In genomic region chr10:101046332-101047238, GRCh38 we compare ENCODE assay signal across 1 cellular context.
A peak's percentile ranks its signal among the peaks of the same experiment; 100 is the strongest.
TF ChIP-seq lines count a peak whose summit lies in the region.

No MANE protein-coding gene starts in this region.

TF ChIP-seq in HepG2, 621 proteins besides CTCF, POLR2A, EP300 and RAD21 (continues in another document):
- TF ChIP-seq ZFYVE20 (CRISPR knock-in tag; IDR thresholded peaks at IDR 0.05; ENCODE audit: borderline replicate concordance, low read depth) = no peak
- TF ChIP-seq ARHGAP35 (CRISPR knock-in tag; IDR thresholded peaks at IDR 0.05; ENCODE audit: borderline replicate concordance) = no peak
- TF ChIP-seq NR2C2 (CRISPR knock-in tag; IDR thresholded peaks at IDR 0.05; ENCODE audit: borderline replicate concordance) = no peak
- TF ChIP-seq FOXO1 (CRISPR knock-in tag; IDR thresholded peaks at IDR 0.05) = no peak
- peak; percentile 34; the same call in 1 of the 2 replicates for TF ChIP-seq KDM2A (CRISPR knock-in tag; IDR thresholded peaks at IDR 0.05; ENCODE audit: borderline replicate concordance, low read depth)
- TF ChIP-seq, protein P1, sequence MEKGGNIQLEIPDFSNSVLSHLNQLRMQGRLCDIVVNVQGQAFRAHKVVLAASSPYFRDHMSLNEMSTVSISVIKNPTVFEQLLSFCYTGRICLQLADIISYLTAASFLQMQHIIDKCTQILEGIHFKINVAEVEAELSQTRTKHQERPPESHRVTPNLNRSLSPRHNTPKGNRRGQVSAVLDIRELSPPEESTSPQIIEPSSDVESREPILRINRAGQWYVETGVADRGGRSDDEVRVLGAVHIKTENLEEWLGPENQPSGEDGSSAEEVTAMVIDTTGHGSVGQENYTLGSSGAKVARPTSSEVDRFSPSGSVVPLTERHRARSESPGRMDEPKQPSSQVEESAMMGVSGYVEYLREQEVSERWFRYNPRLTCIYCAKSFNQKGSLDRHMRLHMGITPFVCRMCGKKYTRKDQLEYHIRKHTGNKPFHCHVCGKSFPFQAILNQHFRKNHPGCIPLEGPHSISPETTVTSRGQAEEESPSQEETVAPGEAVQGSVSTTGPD (CRISPR knock-in tag; IDR thresholded peaks at IDR 0.05) = no peak
- TF ChIP-seq IRF1 (CRISPR knock-in tag; IDR thresholded peaks at IDR 0.05; ENCODE audit: low read depth) = no peak
- no peak for TF ChIP-seq ZFP36L1 (CRISPR knock-in tag; IDR thresholded peaks at IDR 0.05)
- no peak for TF ChIP-seq CHCHD3 (CRISPR knock-in tag; IDR thresholded peaks at IDR 0.05)
- no peak for TF ChIP-seq ZNF691 (CRISPR knock-in tag; IDR thresholded peaks at IDR 0.05; ENCODE audit: borderline replicate concordance, low read depth)
- TF ChIP-seq KMT2A (CRISPR knock-in tag; IDR thresholded peaks at IDR 0.05) = no peak
- TF ChIP-seq ZNF432 (CRISPR knock-in tag; IDR thresholded peaks at IDR 0.05; ENCODE audit: borderline replicate concordance) = no peak
- TF ChIP-seq ZNF687 (CRISPR knock-in tag; IDR thresholded peaks at IDR 0.05) = peak; percentile 50
- no peak for TF ChIP-seq SOX5 (CRISPR knock-in tag; IDR thresholded peaks at IDR 0.05; ENCODE audit: borderline replicate concordance)
- TF ChIP-seq FOXA3 (CRISPR knock-in tag; IDR thresholded peaks at IDR 0.05) = peak; percentile 47
- TF ChIP-seq RXRA (CRISPR knock-in tag; IDR thresholded peaks at IDR 0.05) = 0 out of 2 replicates have a peak, but pooled peaks have one; percentile 14
- 0 out of 2 replicates have a peak, but pooled peaks have one; percentile 7 for TF ChIP-seq ARID5B (CRISPR knock-in tag; IDR thresholded peaks at IDR 0.05)
- no peak for TF ChIP-seq POGZ (CRISPR knock-in tag; IDR thresholded peaks at IDR 0.05)
- TF ChIP-seq RARA (CRISPR knock-in tag; IDR thresholded peaks at IDR 0.05) = peak; percentile 11; the same call in 1 of the 2 replicates
- no peak for TF ChIP-seq SOX13 (IDR thresholded peaks at IDR 0.05)
- peak in 1 of 2 experiments; percentile 12; a peak in 1 of 4 replicates for TF ChIP-seq SOX13 (CRISPR knock-in tag; conservative IDR thresholded peaks at IDR 0.05 in 1 of 2, IDR thresholded peaks at IDR 0.05 in 1 of 2)
- no peak for TF ChIP-seq PRDM15 (CRISPR knock-in tag; IDR thresholded peaks at IDR 0.05)
- TF ChIP-seq ZNF777 (CRISPR knock-in tag; IDR thresholded peaks at IDR 0.05) = no peak
- no peak for TF ChIP-seq TBX3 (IDR thresholded peaks at IDR 0.05; ENCODE audit: borderline replicate concordance)
- TF ChIP-seq ZSCAN25 (CRISPR knock-in tag; IDR thresholded peaks at IDR 0.05) = 0 out of 2 replicates have a peak, but pooled peaks have one; percentile 31
- no peak for TF ChIP-seq CHD4 (IDR thresholded peaks at IDR 0.05; ENCODE audit: borderline replicate concordance, low read length)
- TF ChIP-seq, protein P2, sequence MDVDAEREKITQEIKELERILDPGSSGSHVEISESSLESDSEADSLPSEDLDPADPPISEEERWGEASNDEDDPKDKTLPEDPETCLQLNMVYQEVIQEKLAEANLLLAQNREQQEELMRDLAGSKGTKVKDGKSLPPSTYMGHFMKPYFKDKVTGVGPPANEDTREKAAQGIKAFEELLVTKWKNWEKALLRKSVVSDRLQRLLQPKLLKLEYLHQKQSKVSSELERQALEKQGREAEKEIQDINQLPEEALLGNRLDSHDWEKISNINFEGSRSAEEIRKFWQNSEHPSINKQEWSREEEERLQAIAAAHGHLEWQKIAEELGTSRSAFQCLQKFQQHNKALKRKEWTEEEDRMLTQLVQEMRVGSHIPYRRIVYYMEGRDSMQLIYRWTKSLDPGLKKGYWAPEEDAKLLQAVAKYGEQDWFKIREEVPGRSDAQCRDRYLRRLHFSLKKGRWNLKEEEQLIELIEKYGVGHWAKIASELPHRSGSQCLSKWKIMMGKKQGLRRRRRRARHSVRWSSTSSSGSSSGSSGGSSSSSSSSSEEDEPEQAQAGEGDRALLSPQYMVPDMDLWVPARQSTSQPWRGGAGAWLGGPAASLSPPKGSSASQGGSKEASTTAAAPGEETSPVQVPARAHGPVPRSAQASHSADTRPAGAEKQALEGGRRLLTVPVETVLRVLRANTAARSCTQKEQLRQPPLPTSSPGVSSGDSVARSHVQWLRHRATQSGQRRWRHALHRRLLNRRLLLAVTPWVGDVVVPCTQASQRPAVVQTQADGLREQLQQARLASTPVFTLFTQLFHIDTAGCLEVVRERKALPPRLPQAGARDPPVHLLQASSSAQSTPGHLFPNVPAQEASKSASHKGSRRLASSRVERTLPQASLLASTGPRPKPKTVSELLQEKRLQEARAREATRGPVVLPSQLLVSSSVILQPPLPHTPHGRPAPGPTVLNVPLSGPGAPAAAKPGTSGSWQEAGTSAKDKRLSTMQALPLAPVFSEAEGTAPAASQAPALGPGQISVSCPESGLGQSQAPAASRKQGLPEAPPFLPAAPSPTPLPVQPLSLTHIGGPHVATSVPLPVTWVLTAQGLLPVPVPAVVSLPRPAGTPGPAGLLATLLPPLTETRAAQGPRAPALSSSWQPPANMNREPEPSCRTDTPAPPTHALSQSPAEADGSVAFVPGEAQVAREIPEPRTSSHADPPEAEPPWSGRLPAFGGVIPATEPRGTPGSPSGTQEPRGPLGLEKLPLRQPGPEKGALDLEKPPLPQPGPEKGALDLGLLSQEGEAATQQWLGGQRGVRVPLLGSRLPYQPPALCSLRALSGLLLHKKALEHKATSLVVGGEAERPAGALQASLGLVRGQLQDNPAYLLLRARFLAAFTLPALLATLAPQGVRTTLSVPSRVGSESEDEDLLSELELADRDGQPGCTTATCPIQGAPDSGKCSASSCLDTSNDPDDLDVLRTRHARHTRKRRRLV (CRISPR knock-in tag; IDR thresholded peaks at IDR 0.05) = no peak
- TF ChIP-seq, protein P3, sequence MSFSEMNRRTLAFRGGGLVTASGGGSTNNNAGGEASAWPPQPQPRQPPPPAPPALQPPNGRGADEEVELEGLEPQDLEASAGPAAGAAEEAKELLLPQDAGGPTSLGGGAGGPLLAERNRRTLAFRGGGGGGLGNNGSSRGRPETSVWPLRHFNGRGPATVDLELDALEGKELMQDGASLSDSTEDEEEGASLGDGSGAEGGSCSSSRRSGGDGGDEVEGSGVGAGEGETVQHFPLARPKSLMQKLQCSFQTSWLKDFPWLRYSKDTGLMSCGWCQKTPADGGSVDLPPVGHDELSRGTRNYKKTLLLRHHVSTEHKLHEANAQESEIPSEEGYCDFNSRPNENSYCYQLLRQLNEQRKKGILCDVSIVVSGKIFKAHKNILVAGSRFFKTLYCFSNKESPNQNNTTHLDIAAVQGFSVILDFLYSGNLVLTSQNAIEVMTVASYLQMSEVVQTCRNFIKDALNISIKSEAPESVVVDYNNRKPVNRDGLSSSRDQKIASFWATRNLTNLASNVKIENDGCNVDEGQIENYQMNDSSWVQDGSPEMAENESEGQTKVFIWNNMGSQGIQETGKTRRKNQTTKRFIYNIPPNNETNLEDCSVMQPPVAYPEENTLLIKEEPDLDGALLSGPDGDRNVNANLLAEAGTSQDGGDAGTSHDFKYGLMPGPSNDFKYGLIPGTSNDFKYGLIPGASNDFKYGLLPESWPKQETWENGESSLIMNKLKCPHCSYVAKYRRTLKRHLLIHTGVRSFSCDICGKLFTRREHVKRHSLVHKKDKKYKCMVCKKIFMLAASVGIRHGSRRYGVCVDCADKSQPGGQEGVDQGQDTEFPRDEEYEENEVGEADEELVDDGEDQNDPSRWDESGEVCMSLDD (CRISPR knock-in tag; IDR thresholded peaks at IDR 0.05; ENCODE audit: borderline replicate concordance) = no peak
- no peak for TF ChIP-seq ZBTB42 (CRISPR knock-in tag; IDR thresholded peaks at IDR 0.05)
- no peak for TF ChIP-seq MTF2 (CRISPR knock-in tag; IDR thresholded peaks at IDR 0.05; ENCODE audit: borderline replicate concordance)
